ENCODE assay signal across 1 cellular context in the genomic region with DNA sequence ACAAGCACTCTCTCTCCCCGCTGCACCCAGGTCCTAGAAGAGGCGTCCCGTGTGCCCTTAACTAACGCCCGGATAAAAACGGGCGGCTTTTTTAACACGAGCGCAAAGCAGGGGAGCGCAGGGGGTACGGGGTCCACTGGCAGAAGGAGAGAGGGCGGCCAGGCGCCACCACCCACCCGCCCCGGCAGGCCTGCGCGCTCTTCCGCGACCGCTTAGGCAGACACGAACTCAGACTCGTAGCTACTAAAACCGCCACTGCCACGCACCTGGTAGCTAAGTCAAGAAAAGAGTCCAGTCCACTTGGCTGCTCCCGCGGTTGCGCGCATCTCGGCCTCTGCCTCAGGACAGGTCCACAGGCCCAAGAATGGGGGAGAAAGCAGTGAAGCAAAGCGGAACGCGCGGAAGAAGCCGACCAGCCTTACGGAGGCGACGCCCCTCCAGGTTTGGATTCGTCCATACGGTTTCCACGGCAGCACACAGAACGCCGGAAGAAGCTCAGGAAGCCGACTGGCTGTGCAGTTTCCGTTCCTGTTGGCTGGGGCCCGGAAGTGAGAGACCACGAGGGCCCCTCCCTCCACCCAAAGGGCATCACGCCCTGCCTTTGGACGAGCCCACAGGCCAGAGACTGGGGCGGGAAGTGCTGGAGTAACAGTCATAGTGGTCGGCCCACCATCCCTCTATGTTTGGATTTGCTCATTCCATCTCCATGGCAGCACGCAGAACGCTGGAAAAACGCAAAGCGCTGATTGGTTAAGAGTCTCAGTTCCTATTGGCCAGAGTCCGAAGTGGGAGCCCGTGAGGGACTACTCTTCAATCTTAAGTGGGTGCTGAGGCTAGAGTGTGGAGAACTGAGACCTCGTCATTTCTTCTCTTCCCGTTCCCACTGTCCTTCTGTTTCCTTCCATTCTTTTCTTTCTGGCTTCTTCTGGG.
A peak's percentile ranks its signal among the peaks of the same experiment; 100 is the strongest.
TF ChIP-seq lines count a peak whose summit lies in the region.

A gene (minus strand): TSS at position 354 of the 930 bp plus-strand sequence. CDS start 7,344 bp downstream, outside the sequence.

TF ChIP-seq in HepG2, 621 proteins besides CTCF, POLR2A, EP300 and RAD21 (continued from another document and continues in another):
- TF ChIP-seq, protein P1, sequence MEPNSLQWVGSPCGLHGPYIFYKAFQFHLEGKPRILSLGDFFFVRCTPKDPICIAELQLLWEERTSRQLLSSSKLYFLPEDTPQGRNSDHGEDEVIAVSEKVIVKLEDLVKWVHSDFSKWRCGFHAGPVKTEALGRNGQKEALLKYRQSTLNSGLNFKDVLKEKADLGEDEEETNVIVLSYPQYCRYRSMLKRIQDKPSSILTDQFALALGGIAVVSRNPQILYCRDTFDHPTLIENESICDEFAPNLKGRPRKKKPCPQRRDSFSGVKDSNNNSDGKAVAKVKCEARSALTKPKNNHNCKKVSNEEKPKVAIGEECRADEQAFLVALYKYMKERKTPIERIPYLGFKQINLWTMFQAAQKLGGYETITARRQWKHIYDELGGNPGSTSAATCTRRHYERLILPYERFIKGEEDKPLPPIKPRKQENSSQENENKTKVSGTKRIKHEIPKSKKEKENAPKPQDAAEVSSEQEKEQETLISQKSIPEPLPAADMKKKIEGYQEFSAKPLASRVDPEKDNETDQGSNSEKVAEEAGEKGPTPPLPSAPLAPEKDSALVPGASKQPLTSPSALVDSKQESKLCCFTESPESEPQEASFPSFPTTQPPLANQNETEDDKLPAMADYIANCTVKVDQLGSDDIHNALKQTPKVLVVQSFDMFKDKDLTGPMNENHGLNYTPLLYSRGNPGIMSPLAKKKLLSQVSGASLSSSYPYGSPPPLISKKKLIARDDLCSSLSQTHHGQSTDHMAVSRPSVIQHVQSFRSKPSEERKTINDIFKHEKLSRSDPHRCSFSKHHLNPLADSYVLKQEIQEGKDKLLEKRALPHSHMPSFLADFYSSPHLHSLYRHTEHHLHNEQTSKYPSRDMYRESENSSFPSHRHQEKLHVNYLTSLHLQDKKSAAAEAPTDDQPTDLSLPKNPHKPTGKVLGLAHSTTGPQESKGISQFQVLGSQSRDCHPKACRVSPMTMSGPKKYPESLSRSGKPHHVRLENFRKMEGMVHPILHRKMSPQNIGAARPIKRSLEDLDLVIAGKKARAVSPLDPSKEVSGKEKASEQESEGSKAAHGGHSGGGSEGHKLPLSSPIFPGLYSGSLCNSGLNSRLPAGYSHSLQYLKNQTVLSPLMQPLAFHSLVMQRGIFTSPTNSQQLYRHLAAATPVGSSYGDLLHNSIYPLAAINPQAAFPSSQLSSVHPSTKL (CRISPR knock-in tag; IDR thresholded peaks at IDR 0.05) = peak; percentile 47; the same call in 1 of the 2 replicates
- TF ChIP-seq, protein P2, sequence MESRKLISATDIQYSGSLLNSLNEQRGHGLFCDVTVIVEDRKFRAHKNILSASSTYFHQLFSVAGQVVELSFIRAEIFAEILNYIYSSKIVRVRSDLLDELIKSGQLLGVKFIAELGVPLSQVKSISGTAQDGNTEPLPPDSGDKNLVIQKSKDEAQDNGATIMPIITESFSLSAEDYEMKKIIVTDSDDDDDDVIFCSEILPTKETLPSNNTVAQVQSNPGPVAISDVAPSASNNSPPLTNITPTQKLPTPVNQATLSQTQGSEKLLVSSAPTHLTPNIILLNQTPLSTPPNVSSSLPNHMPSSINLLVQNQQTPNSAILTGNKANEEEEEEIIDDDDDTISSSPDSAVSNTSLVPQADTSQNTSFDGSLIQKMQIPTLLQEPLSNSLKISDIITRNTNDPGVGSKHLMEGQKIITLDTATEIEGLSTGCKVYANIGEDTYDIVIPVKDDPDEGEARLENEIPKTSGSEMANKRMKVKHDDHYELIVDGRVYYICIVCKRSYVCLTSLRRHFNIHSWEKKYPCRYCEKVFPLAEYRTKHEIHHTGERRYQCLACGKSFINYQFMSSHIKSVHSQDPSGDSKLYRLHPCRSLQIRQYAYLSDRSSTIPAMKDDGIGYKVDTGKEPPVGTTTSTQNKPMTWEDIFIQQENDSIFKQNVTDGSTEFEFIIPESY (CRISPR knock-in tag; IDR thresholded peaks at IDR 0.05) = peak; percentile 57; the same call in 1 of the 2 replicates
- TF ChIP-seq CBFB (CRISPR knock-in tag; IDR thresholded peaks at IDR 0.05) (peak; percentile 43; the same call in 1 of the 2 replicates), ATF7-NPFF (CRISPR knock-in tag; IDR thresholded peaks at IDR 0.05; ENCODE audit: low read depth) (no peak), ZNF260 (CRISPR knock-in tag; IDR thresholded peaks at IDR 0.05; ENCODE audit: borderline replicate concordance, low read depth) (no peak), MED1 (CRISPR knock-in tag; IDR thresholded peaks at IDR 0.05) (peak; percentile 54; the same call in 1 of the 2 replicates), ZSCAN22 (CRISPR knock-in tag; IDR thresholded peaks at IDR 0.05) (no peak), ZSCAN9 (CRISPR knock-in tag; IDR thresholded peaks at IDR 0.05; ENCODE audit: borderline replicate concordance) (peak; percentile 78; the same call in 1 of the 2 replicates), POLR2AphosphoS2 (IDR thresholded peaks at IDR 0.05; ENCODE audit: low read depth, low read length) (no peak), JUN (CRISPR knock-in tag; IDR thresholded peaks at IDR 0.05) (peak; percentile 63; the same call in 1 of the 2 replicates), ZNF101 (CRISPR knock-in tag; IDR thresholded peaks at IDR 0.05; ENCODE audit: borderline replicate concordance, low read depth) (no peak), SOX13 (IDR thresholded peaks at IDR 0.05) (no peak), SOX13 (CRISPR knock-in tag; conservative IDR thresholded peaks at IDR 0.05 in 1 of 2, IDR thresholded peaks at IDR 0.05 in 1 of 2) (peak; percentile 32 to 79; a peak in 2 of 4 replicates), SAP130 (CRISPR knock-in tag; IDR thresholded peaks at IDR 0.05; ENCODE audit: low read depth) (peak; percentile 100), RFXANK (CRISPR knock-in tag; IDR thresholded peaks at IDR 0.05) (no peak; the same call in 1 of the 2 replicates), FOSL1 (CRISPR knock-in tag; IDR thresholded peaks at IDR 0.05; ENCODE audit: borderline replicate concordance) (no peak), HNRNPH1 (optimal IDR thresholded peaks at IDR 0.05; ENCODE audit: low read depth, low read length) (no peak), NRL (CRISPR knock-in tag; IDR thresholded peaks at IDR 0.05; ENCODE audit: borderline replicate concordance) (peak; percentile 88), TSC22D2 (CRISPR knock-in tag; IDR thresholded peaks at IDR 0.05; ENCODE audit: borderline replicate concordance) (no peak), DNMT1 (CRISPR knock-in tag; IDR thresholded peaks at IDR 0.05) (peak; percentile 63; the same call in 1 of the 2 replicates), ELF1 (CRISPR knock-in tag; IDR thresholded peaks at IDR 0.05) (peak; percentile 99), ZNF510 (CRISPR knock-in tag; IDR thresholded peaks at IDR 0.05; ENCODE audit: low read depth) (peak; percentile 77; the same call in 1 of the 2 replicates), CCDC6 (CRISPR knock-in tag; IDR thresholded peaks at IDR 0.05) (0 out of 2 replicates have a peak, but pooled peaks have one; percentile 27), FLYWCH1 (CRISPR knock-in tag; IDR thresholded peaks at IDR 0.05) (no peak), ATRX (CRISPR knock-in tag; IDR thresholded peaks at IDR 0.05; ENCODE audit: borderline replicate concordance) (no peak), KDM4B (CRISPR knock-in tag; IDR thresholded peaks at IDR 0.05) (no peak; the same call in 1 of the 2 replicates), TEAD3 (CRISPR knock-in tag; optimal IDR thresholded peaks at IDR 0.05; ENCODE audit: borderline replicate concordance) (peak; percentile 86), SPEN (CRISPR knock-in tag; IDR thresholded peaks at IDR 0.05; ENCODE audit: low read depth) (peak; percentile 81), STAT5B (CRISPR knock-in tag; IDR thresholded peaks at IDR 0.05) (no peak), SMAD1 (CRISPR knock-in tag; IDR thresholded peaks at IDR 0.05; ENCODE audit: borderline replicate concordance, low read depth) (no peak), RFX5 (IDR thresholded peaks at IDR 0.05; ENCODE audit: low read depth, low read length) (no peak; the same call in 1 of the 2 replicates), ATM (IDR thresholded peaks at IDR 0.05; ENCODE audit: borderline replicate concordance) (no peak), RORA (CRISPR knock-in tag; IDR thresholded peaks at IDR 0.05) (no peak), AHR (CRISPR knock-in tag; IDR thresholded peaks at IDR 0.05) (no peak), NONO (IDR thresholded peaks at IDR 0.05) (no peak), NONO (CRISPR knock-in tag; conservative IDR thresholded peaks at IDR 0.05) (0 out of 2 replicates have a peak, but pooled peaks have one; percentile 60), ZNF552 (CRISPR knock-in tag; IDR thresholded peaks at IDR 0.05; ENCODE audit: borderline replicate concordance) (no peak)
- TF ChIP-seq, protein P3, sequence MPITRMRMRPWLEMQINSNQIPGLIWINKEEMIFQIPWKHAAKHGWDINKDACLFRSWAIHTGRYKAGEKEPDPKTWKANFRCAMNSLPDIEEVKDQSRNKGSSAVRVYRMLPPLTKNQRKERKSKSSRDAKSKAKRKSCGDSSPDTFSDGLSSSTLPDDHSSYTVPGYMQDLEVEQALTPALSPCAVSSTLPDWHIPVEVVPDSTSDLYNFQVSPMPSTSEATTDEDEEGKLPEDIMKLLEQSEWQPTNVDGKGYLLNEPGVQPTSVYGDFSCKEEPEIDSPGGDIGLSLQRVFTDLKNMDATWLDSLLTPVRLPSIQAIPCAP (CRISPR knock-in tag; IDR thresholded peaks at IDR 0.05; ENCODE audit: low read depth) = no peak
- TF ChIP-seq, protein P4, sequence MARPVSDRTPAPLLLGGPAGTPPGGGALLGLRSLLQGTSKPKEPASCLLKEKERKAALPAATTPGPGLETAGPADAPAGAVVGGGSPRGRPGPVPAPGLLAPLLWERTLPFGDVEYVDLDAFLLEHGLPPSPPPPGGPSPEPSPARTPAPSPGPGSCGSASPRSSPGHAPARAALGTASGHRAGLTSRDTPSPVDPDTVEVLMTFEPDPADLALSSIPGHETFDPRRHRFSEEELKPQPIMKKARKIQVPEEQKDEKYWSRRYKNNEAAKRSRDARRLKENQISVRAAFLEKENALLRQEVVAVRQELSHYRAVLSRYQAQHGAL (CRISPR knock-in tag; IDR thresholded peaks at IDR 0.05; ENCODE audit: not compliant biosample characterization) = no peak
- TF ChIP-seq, protein P5, sequence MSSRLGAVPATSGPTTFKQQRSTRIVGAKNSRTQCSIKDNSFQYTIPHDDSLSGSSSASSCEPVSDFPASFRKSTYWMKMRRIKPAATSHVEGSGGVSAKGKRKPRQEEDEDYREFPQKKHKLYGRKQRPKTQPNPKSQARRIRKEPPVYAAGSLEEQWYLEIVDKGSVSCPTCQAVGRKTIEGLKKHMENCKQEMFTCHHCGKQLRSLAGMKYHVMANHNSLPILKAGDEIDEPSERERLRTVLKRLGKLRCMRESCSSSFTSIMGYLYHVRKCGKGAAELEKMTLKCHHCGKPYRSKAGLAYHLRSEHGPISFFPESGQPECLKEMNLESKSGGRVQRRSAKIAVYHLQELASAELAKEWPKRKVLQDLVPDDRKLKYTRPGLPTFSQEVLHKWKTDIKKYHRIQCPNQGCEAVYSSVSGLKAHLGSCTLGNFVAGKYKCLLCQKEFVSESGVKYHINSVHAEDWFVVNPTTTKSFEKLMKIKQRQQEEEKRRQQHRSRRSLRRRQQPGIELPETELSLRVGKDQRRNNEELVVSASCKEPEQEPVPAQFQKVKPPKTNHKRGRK (CRISPR knock-in tag; IDR thresholded peaks at IDR 0.05) = no peak
- TF ChIP-seq, protein P6, sequence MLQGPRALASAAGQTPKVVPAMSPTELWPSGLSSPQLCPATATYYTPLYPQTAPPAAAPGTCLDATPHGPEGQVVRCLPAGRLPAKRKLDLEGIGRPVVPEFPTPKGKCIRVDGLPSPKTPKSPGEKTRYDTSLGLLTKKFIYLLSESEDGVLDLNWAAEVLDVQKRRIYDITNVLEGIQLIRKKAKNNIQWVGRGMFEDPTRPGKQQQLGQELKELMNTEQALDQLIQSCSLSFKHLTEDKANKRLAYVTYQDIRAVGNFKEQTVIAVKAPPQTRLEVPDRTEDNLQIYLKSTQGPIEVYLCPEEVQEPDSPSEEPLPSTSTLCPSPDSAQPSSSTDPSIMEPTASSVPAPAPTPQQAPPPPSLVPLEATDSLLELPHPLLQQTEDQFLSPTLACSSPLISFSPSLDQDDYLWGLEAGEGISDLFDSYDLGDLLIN (CRISPR knock-in tag; IDR thresholded peaks at IDR 0.05; ENCODE audit: borderline replicate concordance) = no peak
- TF ChIP-seq, protein P7, sequence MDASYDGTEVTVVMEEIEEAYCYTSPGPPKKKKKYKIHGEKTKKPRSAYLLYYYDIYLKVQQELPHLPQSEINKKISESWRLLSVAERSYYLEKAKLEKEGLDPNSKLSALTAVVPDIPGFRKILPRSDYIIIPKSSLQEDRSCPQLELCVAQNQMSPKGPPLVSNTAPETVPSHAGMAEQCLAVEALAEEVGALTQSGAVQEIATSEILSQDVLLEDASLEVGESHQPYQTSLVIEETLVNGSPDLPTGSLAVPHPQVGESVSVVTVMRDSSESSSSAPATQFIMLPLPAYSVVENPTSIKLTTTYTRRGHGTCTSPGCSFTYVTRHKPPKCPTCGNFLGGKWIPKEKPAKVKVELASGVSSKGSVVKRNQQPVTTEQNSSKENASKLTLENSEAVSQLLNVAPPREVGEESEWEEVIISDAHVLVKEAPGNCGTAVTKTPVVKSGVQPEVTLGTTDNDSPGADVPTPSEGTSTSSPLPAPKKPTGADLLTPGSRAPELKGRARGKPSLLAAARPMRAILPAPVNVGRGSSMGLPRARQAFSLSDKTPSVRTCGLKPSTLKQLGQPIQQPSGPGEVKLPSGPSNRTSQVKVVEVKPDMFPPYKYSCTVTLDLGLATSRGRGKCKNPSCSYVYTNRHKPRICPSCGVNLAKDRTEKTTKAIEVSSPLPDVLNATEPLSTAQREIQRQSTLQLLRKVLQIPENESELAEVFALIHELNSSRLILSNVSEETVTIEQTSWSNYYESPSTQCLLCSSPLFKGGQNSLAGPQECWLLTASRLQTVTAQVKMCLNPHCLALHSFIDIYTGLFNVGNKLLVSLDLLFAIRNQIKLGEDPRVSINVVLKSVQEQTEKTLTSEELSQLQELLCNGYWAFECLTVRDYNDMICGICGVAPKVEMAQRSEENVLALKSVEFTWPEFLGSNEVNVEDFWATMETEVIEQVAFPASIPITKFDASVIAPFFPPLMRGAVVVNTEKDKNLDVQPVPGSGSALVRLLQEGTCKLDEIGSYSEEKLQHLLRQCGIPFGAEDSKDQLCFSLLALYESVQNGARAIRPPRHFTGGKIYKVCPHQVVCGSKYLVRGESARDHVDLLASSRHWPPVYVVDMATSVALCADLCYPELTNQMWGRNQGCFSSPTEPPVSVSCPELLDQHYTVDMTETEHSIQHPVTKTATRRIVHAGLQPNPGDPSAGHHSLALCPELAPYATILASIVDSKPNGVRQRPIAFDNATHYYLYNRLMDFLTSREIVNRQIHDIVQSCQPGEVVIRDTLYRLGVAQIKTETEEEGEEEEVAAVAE (CRISPR knock-in tag; IDR thresholded peaks at IDR 0.05; ENCODE audit: borderline replicate concordance) = peak; percentile 97
- TF ChIP-seq, protein P8, sequence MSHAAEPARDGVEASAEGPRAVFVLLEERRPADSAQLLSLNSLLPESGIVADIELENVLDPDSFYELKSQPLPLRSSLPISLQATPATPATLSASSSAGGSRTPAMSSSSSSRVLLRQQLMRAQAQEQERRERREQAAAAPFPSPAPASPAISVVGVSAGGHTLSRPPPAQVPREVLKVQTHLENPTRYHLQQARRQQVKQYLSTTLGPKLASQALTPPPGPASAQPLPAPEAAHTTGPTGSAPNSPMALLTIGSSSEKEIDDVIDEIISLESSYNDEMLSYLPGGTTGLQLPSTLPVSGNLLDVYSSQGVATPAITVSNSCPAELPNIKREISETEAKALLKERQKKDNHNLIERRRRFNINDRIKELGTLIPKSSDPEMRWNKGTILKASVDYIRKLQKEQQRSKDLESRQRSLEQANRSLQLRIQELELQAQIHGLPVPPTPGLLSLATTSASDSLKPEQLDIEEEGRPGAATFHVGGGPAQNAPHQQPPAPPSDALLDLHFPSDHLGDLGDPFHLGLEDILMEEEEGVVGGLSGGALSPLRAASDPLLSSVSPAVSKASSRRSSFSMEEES (CRISPR knock-in tag; IDR thresholded peaks at IDR 0.05) = peak; percentile 69
